9 cellular contexts compared by ENCODE assay signal in genomic region chr2:165239230-165239629, GRCh38. TPM values are rescaled to one million over a fixed set of nuclear protein-coding genes. Genes with fewer than 3 reads are reported as not detected.
A peak's percentile ranks its signal among the peaks of the same experiment; 100 is the strongest.
DNase-seq lines count a peak whose midpoint lies in the region; ATAC-seq and TF ChIP-seq lines count a peak whose summit lies in the region.
"Had no signal": no experiment of that assay in that cellular context is flagged by ENCODE, and none has a peak within 500 bp of the region (broad histone marks: within the 10 kb centered on the region; RNA-seq: fewer than 3 reads in every experiment).

TSS of gene SCN2A (plus strand) at chr2:165239414. CDS start at chr2:165295824, 56,410 bp downstream.

- POLR2A ChIA-PET in RWPE1 (lab: Yijun Ruan, JAX; ENCODE audit: low non-redundant PET) = no interaction called here

- intact Hi-C loops in prostate gland (cut with DNase I) = no loop called here

- CTCF ChIA-PET in RWPE1 (lab: Yijun Ruan, JAX) = interaction anchor here (0.6 to 1.7 kb wide), 5 partner anchors 11 to 246 kb away, joined by 3 to 5 read pairs (median 5); no protein-coding TSS in a partner anchor

- WGBS in prostate gland = 31% methylated on average over 3 of the region's 3 CpGs

- no peak for TF ChIP-seq POLR2A in prostate gland (IDR thresholded peaks at IDR 0.05)

- peak; percentile 73 for ATAC-seq in GM18907 (IDR thresholded peaks at IDR 0.05; ENCODE audit: unreplicated experiment)
- ATAC-seq in HG03521 (IDR thresholded peaks at IDR 0.05; ENCODE audit: unreplicated experiment) = no peak
- no peak for ATAC-seq in HG03280 (IDR thresholded peaks at IDR 0.05; ENCODE audit: unreplicated experiment)

- H3K4me1 ChIP-seq in KMS-11 (ENCODE audit: low read depth, poor library complexity, severe bottlenecking) (no peaks in the 10 kb centered on the region), prostate gland (replicated peaks) (no peaks in the 10 kb centered on the region)

- no peaks in the 10 kb centered on the region for H3K9me3 ChIP-seq in prostate gland

- H3K27me3 ChIP-seq in KMS-11 (ENCODE audit: insufficient read depth, low read depth) (no peaks in the 10 kb centered on the region), prostate gland (replicated peaks; ENCODE audit: insufficient read depth) (no peaks in the 10 kb centered on the region)

- H3K27ac ChIP-seq in KMS-11 (no peak within 1 kb of the TSS), RWPE1 (no peak within 1 kb of the TSS), prostate gland (no peak within 1 kb of the TSS)

- H3K4me3 ChIP-seq in KMS-11 (IDR thresholded peaks at IDR 0.05; ENCODE audit: insufficient read depth, low read depth, low read length) (no peak within 1 kb of the TSS), foreskin fibroblast (ENCODE audit: low read depth in 1 of 2, low read length in 2 of 2) (no peak within 1 kb of the TSS), prostate gland (no peak within 1 kb of the TSS)

- no peaks in the 10 kb centered on the region for H3K79me2 ChIP-seq in KMS-11 (ENCODE audit: insufficient read depth, low read depth)

- no peaks in the 10 kb centered on the region for H4K20me1 ChIP-seq in KMS-11 (ENCODE audit: insufficient read depth)

- DNase-seq in CMK (ENCODE audit: low read depth) = peak; percentile 7
- peak; percentile 14 for DNase-seq in RWPE1 (ENCODE audit: low spot score)
- DNase-seq in foreskin fibroblast = peak; percentile 11 to 64
- DNase-seq in prostate gland (ENCODE audit: low spot score) = no peak

- peak; percentile 70; the same call in 1 of the 2 replicates for TF ChIP-seq CTCF in KMS-11 (conservative IDR thresholded peaks at IDR 0.05; ENCODE audit: low read depth, low read length)
- peak; percentile 59 for TF ChIP-seq CTCF in RWPE1 (conservative IDR thresholded peaks at IDR 0.05; ENCODE audit: low read depth)
- TF ChIP-seq CTCF in foreskin fibroblast (IDR thresholded peaks at IDR 0.05; ENCODE audit: low read depth, low read length) = peak; percentile 49
- TF ChIP-seq CTCF in prostate gland (IDR thresholded peaks at IDR 0.05) = peak in 3 of 4 experiments; percentile 19 to 45 (median 36)

- no peak within 1 kb of the TSS for H3K9ac ChIP-seq in KMS-11

- no peak within 1 kb of the TSS for H3K4me2 ChIP-seq in KMS-11

- H3K36me3 ChIP-seq in KMS-11 (ENCODE audit: insufficient read depth) (no peaks in the 10 kb centered on the region), prostate gland (no peaks in the 10 kb centered on the region)

- no peak within 1 kb of the TSS for H2AFZ ChIP-seq in KMS-11 (ENCODE audit: low read depth)

RNA-seq across cellular contexts. Expression of gene SCN2A, which starts in this region (rescaled TPM):
- 1 to 10 TPM in 1 of 2 donors, under 1 TPM in 1; 0.87 to 1.4 TPM for total RNA-seq in prostate gland
- total RNA-seq: skeletal muscle tissue had no signal
